Comparison of ENCODE assay signal across 3 cellular contexts in the genomic region with DNA sequence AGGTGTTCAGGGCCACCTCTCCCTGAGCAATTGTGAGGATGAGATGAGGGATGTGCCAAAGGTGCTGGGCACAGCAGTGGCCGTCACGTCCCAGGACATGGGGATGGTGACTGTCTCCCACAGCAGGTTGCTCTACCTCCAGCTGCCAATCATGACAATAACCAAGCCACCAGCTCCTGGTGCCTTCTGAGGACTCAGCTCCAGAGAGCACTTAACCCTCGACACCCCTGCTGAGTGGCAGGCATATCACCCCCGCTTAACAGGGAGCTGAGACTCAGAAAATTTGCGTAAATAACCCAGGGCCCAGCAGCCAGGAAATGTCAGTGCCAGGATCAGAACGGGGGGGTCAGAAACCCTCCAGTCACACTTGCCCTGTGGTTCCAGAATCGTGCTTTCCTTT.
TF ChIP-seq lines count a peak whose summit lies in the region.

No MANE protein-coding gene starts in this region.

TF ChIP-seq in HEK293T, 16 proteins besides CTCF, POLR2A, EP300 and RAD21:
- TF ChIP-seq NFRKB (IDR thresholded peaks at IDR 0.05) (no peak), ZNF384 (IDR thresholded peaks at IDR 0.05) (no peak), ARNT (IDR thresholded peaks at IDR 0.05) (no peak), L3MBTL2 (conservative IDR thresholded peaks at IDR 0.05) (no peak), FOXM1 (IDR thresholded peaks at IDR 0.05; ENCODE audit: borderline replicate concordance) (no peak), LEF1 (IDR thresholded peaks at IDR 0.05; ENCODE audit: borderline replicate concordance) (no peak), FOXK2 (IDR thresholded peaks at IDR 0.05) (no peak)
- TF ChIP-seq, protein P1, sequence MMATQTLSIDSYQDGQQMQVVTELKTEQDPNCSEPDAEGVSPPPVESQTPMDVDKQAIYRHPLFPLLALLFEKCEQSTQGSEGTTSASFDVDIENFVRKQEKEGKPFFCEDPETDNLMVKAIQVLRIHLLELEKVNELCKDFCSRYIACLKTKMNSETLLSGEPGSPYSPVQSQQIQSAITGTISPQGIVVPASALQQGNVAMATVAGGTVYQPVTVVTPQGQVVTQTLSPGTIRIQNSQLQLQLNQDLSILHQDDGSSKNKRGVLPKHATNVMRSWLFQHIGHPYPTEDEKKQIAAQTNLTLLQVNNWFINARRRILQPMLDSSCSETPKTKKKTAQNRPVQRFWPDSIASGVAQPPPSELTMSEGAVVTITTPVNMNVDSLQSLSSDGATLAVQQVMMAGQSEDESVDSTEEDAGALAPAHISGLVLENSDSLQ (IDR thresholded peaks at IDR 0.05), result 0 out of 2 replicates have a peak, but pooled peaks have one; percentile 23

TF ChIP-seq in H1, 55 proteins besides CTCF, POLR2A, EP300 and RAD21:
- TF ChIP-seq TCF12 (IDR thresholded peaks at IDR 0.05; ENCODE audit: low read depth, low read length) (no peak), YY1 (IDR thresholded peaks at IDR 0.05; ENCODE audit: low read depth, low read length) (no peak), POU5F1 (IDR thresholded peaks at IDR 0.05; ENCODE audit: low read depth, low read length) (no peak), BACH1 (IDR thresholded peaks at IDR 0.05; ENCODE audit: low read length) (no peak), RXRA (IDR thresholded peaks at IDR 0.05; ENCODE audit: insufficient read depth, low read depth, low read length) (no peak), MAFK (IDR thresholded peaks at IDR 0.05; ENCODE audit: low read depth, low read length) (no peak), POLR2AphosphoS5 (IDR thresholded peaks at IDR 0.05; ENCODE audit: low read depth, low read length) (no peak), NANOG (IDR thresholded peaks at IDR 0.05; ENCODE audit: insufficient read depth, low read depth, low read length, poor library complexity, severe bottlenecking) (no peak)
- TF ChIP-seq, protein P2, sequence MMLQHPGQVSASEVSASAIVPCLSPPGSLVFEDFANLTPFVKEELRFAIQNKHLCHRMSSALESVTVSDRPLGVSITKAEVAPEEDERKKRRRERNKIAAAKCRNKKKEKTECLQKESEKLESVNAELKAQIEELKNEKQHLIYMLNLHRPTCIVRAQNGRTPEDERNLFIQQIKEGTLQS (IDR thresholded peaks at IDR 0.05; ENCODE audit: insufficient read depth, low read depth, low read length), result no peak
TF ChIP-seq in H1: peak in this region for 0.

TF ChIP-seq in WTC11, 78 proteins besides CTCF, POLR2A, EP300 and RAD21:
- TF ChIP-seq CREM (CRISPR knock-in tag; IDR thresholded peaks at IDR 0.05) (no peak), NR3C1 (CRISPR knock-in tag; conservative IDR thresholded peaks at IDR 0.05; ENCODE audit: low read depth) (no peak), ATF6 (CRISPR knock-in tag; IDR thresholded peaks at IDR 0.05) (no peak), SOX15 (CRISPR knock-in tag; IDR thresholded peaks at IDR 0.05) (no peak), ZNF121 (CRISPR knock-in tag; IDR thresholded peaks at IDR 0.05) (no peak), NR2C2 (CRISPR knock-in tag; IDR thresholded peaks at IDR 0.05) (no peak), E2F1 (CRISPR knock-in tag; IDR thresholded peaks at IDR 0.05) (no peak), ETV6 (CRISPR knock-in tag; IDR thresholded peaks at IDR 0.05) (no peak), FOXJ3 (CRISPR knock-in tag; IDR thresholded peaks at IDR 0.05; ENCODE audit: borderline replicate concordance) (no peak), CBFB (CRISPR knock-in tag; IDR thresholded peaks at IDR 0.05; ENCODE audit: low read depth) (no peak), FOXP1 (CRISPR knock-in tag; IDR thresholded peaks at IDR 0.05; ENCODE audit: borderline replicate concordance) (no peak), GRHL2 (CRISPR knock-in tag; IDR thresholded peaks at IDR 0.05; ENCODE audit: insufficient replicate concordance, severe bottlenecking) (no peak), MYBL2 (CRISPR knock-in tag; IDR thresholded peaks at IDR 0.05) (no peak)
- TF ChIP-seq, protein P3, sequence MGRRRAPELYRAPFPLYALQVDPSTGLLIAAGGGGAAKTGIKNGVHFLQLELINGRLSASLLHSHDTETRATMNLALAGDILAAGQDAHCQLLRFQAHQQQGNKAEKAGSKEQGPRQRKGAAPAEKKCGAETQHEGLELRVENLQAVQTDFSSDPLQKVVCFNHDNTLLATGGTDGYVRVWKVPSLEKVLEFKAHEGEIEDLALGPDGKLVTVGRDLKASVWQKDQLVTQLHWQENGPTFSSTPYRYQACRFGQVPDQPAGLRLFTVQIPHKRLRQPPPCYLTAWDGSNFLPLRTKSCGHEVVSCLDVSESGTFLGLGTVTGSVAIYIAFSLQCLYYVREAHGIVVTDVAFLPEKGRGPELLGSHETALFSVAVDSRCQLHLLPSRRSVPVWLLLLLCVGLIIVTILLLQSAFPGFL (CRISPR knock-in tag; IDR thresholded peaks at IDR 0.05; ENCODE audit: borderline replicate concordance), result no peak
- TF ChIP-seq, protein P4, sequence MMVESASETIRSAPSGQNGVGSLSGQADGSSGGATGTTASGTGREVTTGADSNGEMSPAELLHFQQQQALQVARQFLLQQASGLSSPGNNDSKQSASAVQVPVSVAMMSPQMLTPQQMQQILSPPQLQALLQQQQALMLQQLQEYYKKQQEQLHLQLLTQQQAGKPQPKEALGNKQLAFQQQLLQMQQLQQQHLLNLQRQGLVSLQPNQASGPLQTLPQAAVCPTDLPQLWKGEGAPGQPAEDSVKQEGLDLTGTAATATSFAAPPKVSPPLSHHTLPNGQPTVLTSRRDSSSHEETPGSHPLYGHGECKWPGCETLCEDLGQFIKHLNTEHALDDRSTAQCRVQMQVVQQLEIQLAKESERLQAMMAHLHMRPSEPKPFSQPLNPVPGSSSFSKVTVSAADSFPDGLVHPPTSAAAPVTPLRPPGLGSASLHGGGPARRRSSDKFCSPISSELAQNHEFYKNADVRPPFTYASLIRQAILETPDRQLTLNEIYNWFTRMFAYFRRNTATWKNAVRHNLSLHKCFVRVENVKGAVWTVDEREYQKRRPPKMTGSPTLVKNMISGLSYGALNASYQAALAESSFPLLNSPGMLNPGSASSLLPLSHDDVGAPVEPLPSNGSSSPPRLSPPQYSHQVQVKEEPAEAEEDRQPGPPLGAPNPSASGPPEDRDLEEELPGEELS (CRISPR knock-in tag; IDR thresholded peaks at IDR 0.05), result no peak
TF ChIP-seq in WTC11: peak in this region for 0.
